ENCODE assay signal across 8 cellular contexts in the genomic region with DNA sequence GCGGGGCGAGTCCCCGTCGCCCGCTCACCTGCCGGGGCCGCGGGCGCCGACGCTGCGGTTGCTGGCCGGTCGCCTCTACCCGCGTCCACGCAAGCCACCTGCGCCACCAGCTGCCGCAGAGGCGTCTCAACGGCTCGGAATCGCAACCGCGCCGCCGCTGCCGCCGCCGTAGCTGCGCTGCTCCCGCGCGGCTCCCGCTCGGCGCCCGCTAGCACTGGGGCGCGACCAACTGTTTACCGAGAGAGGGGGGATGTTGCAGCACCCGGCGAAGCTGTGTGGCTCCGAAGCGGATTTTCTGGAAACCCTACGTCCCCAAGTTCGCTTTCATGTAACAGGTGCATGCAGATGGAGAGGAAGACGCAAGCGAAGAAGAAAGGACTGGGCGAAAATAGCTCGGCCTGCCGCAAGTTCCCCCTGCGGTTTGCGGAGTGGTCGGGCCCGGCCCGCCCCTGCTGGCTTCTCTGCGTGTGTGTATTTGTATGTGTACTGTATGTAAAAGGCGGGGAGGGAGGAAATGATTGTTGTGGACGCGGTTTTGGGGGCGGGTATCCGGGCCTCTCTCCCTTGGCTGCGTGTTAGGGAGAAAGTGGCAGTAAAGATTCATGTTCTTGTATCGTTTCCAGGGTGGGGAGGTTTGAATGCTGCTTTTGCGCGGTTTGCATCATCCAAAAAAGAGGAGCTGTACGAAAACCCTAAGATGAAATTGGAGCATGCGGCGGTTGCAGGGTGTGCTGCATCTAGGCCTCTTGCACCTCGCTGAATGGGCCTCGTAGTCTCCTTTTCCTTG. TPM values are rescaled to one million over a fixed set of nuclear protein-coding genes. Genes with fewer than 3 reads are reported as not detected.
DNase-seq lines count a peak whose midpoint lies in the region; ATAC-seq and TF ChIP-seq lines count a peak whose summit lies in the region.

A gene (minus strand): TSS at position 182 of the 787 bp plus-strand sequence. CDS start 782 bp downstream, outside the sequence.

- H3K4me3 ChIP-seq in esophagus muscularis mucosa: peak within 1 kb of the TSS; percentile 87 to 99 (median 96)

- intact Hi-C loops in esophagus muscularis mucosa (cut with DNase I): loop anchor here (2.0 kb wide), 1 partner anchor 42 kb away; a partner anchor contains a TSS

- peaks cover 49% of the 10 kb centered on the region for H3K4me1 Mint-ChIP-seq in activated T-cell treated with anti-CD3 and anti-CD28 coated beads, Interleukin-2, amount 50 U/mL, for 4 hours (ENCODE audit: low read depth)

- TF ChIP-seq CTCF in esophagus muscularis mucosa (IDR thresholded peaks at IDR 0.05): peak in 1 of 3 experiments; percentile 21

- no peaks in the 10 kb centered on the region for H3K9me3 ChIP-seq in esophagus muscularis mucosa

- peaks cover 13 to 28% (median 27%) of the 10 kb centered on the region in 4 donors for H3K4me1 ChIP-seq in esophagus muscularis mucosa

- H3K27ac ChIP-seq in esophagus muscularis mucosa (replicated peaks in 1 of 4): peak within 1 kb of the TSS; percentile 85 to 96 (median 94)

- DNase-seq in DMS53 treated with DMSO at 0.1 percent for 48 hours (lab: John Stamatoyannopoulos, UW; ENCODE audit: unreplicated experiment) (peak; percentile 40), KBM-7 (peak; percentile 98), esophagus muscularis mucosa (ENCODE audit: extremely low spot score) (peak; percentile 94), myocyte (ENCODE audit: low read depth) (peak; percentile 84)
- peak; percentile 75 for DNase-seq in activated T-cell treated with anti-CD3 and anti-CD28 coated beads, Interleukin-2, amount 50 U/mL, for 4 hours
- peak; percentile 66 to 74 for DNase-seq in stimulated activated CD8-positive, alpha-beta memory T cell treated with anti-CD3 and anti-CD28 coated beads, Interleukin-7, amount 100 ng/mL, for 4 hours (ENCODE audit: low read depth in 2 of 2)

- TF ChIP-seq POLR2A in esophagus muscularis mucosa (IDR thresholded peaks at IDR 0.05; ENCODE audit: low read depth): no peak

- in situ Hi-C loops in KBM-7 (cut with MboI; ENCODE audit: low pct_unique_long_range_greater_than_20kb, low sequenced_read_pairs): no loop called here

- peaks cover 13% of the 10 kb centered on the region for H3K36me3 Mint-ChIP-seq in activated T-cell treated with anti-CD3 and anti-CD28 coated beads, Interleukin-2, amount 50 U/mL, for 4 hours (ENCODE audit: insufficient read depth)

- H3K27me3 Mint-ChIP-seq in activated T-cell treated with anti-CD3 and anti-CD28 coated beads, Interleukin-2, amount 50 U/mL, for 4 hours (ENCODE audit: low read depth): no peaks in the 10 kb centered on the region

- H3K4me3 Mint-ChIP-seq in activated T-cell treated with anti-CD3 and anti-CD28 coated beads, Interleukin-2, amount 50 U/mL, for 4 hours: peak within 1 kb of the TSS; percentile 91

- 2% methylated on average over 34 of the region's 72 CpGs for WGBS in esophagus muscularis mucosa

- peaks cover 0 to 19% (median 11%) of the 10 kb centered on the region in 4 donors for H3K36me3 ChIP-seq in esophagus muscularis mucosa

- peak; percentile 82 for ATAC-seq in GM21723 (IDR thresholded peaks at IDR 0.05; ENCODE audit: unreplicated experiment)
- ATAC-seq in activated T-cell treated with anti-CD3 and anti-CD28 coated beads, Interleukin-2, amount 50 U/mL, for 4 hours: peak; percentile 84 to 86

- TF ChIP-seq EP300 in esophagus muscularis mucosa (IDR thresholded peaks at IDR 0.05): no peak

- H3K9me3 Mint-ChIP-seq in activated T-cell treated with anti-CD3 and anti-CD28 coated beads, Interleukin-2, amount 50 U/mL, for 4 hours: no peaks in the 10 kb centered on the region

- H3K27me3 ChIP-seq in esophagus muscularis mucosa: no peaks in the 10 kb centered on the region

TF ChIP-seq in PFSK-1, 5 proteins besides CTCF, POLR2A, EP300 and RAD21:
- TF ChIP-seq TAF1 (IDR thresholded peaks at IDR 0.05; ENCODE audit: borderline replicate concordance, insufficient read depth, low read length) (peak; percentile 86), SIN3A (IDR thresholded peaks at IDR 0.05; ENCODE audit: borderline replicate concordance, insufficient read depth, low read length) (no peak), FOXP2 (optimal IDR thresholded peaks at IDR 0.05; ENCODE audit: borderline replicate concordance, extremely low read depth, extremely low read length, insufficient read depth) (peak; percentile 83), POLR2AphosphoS5 (IDR thresholded peaks at IDR 0.05; ENCODE audit: low read depth, low read length) (peak; percentile 85)
- TF ChIP-seq, protein P1, sequence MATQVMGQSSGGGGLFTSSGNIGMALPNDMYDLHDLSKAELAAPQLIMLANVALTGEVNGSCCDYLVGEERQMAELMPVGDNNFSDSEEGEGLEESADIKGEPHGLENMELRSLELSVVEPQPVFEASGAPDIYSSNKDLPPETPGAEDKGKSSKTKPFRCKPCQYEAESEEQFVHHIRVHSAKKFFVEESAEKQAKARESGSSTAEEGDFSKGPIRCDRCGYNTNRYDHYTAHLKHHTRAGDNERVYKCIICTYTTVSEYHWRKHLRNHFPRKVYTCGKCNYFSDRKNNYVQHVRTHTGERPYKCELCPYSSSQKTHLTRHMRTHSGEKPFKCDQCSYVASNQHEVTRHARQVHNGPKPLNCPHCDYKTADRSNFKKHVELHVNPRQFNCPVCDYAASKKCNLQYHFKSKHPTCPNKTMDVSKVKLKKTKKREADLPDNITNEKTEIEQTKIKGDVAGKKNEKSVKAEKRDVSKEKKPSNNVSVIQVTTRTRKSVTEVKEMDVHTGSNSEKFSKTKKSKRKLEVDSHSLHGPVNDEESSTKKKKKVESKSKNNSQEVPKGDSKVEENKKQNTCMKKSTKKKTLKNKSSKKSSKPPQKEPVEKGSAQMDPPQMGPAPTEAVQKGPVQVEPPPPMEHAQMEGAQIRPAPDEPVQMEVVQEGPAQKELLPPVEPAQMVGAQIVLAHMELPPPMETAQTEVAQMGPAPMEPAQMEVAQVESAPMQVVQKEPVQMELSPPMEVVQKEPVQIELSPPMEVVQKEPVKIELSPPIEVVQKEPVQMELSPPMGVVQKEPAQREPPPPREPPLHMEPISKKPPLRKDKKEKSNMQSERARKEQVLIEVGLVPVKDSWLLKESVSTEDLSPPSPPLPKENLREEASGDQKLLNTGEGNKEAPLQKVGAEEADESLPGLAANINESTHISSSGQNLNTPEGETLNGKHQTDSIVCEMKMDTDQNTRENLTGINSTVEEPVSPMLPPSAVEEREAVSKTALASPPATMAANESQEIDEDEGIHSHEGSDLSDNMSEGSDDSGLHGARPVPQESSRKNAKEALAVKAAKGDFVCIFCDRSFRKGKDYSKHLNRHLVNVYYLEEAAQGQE (IDR thresholded peaks at IDR 0.05; ENCODE audit: insufficient read depth in 1 of 2, low read depth in 2 of 2, low read length in 2 of 2): 0 out of 4 replicates have a peak, but pooled peaks of 1 of the 2 experiments have one; percentile 37

RNA-seq across cellular contexts. Expression of the gene that starts here (rescaled TPM):
- 44.6 TPM for polyA plus RNA-seq in PFSK-1 (2012; ENCODE audit: insufficient read length, low read depth)
- total RNA-seq in activated T-cell treated with anti-CD3 and anti-CD28 coated beads, Interleukin-2, amount 50 U/mL, for 4 hours: 10 to 100 TPM; 43.2 to 54.1 (median 44.7) TPM
- total RNA-seq in esophagus muscularis mucosa (10 to 100 TPM; 33.3 to 56.9 (median 45.5) TPM), myocyte (12.8 and 15.9 TPM in 2 replicates)
- 12.4 TPM for polyA plus RNA-seq in myocyte (2012)

Comparison
In these comparisons a context has a peak if more than half of its experiments do, and no peak if none do; other contexts are left out.
1. Peak in every context shown above with its lines: DNase-seq, ATAC-seq, H3K4me3 ChIP-seq and H3K27ac ChIP-seq.
2. DNase-seq: peak in every context shown above with its lines; median percentile 98 in KBM-7; 94 in esophagus muscularis mucosa; 84 in myocyte; 75 in activated T-cell treated with anti-CD3 and anti-CD28 coated beads, Interleukin-2, amount 50 U/mL, for 4 hours; 70 in stimulated activated CD8-positive, alpha-beta memory T cell treated with anti-CD3 and anti-CD28 coated beads, Interleukin-7, amount 100 ng/mL, for 4 hours; 40 in DMS53 treated with DMSO at 0.1 percent for 48 hours.